ENCODE assay signal across 8 cellular contexts in the genomic region with DNA sequence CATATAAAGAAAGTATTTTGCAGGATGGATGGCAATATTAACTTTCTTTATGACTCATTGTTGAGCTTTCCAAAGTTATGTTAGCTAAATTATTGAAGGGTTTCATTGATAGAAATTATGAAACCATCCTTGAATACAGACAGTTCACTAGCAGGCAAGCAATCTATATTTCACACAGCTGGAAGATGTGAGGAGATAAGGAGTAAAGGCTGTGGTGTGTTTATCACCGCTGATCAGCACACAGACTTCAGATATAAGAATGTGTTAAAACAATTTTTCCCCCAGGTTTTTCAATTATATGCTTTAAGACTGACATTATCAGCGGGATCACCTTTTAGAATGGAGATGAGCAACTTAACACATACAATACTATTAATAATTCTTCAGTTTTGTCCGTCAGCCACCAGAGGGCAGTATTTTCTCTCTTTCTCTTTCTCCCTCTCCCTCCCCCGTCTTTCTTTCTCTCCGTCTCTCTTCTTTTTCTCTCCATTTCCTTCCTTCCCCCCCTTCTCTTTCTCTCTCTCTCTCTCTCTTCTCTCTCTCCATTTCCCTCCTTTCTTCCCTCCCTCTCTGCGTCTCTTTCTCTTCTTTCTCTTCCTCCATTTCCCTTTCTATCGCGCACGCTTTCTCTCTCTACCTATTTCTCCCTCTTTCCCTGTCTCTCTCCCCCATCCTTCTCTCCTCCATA.
A peak's percentile ranks its signal among the peaks of the same experiment; 100 is the strongest.
DNase-seq lines count a peak whose midpoint lies in the region; ATAC-seq and TF ChIP-seq lines count a peak whose summit lies in the region.

No MANE protein-coding gene starts in this region.

- H3K27ac ChIP-seq in CD4-positive, alpha-beta memory T cell (ENCODE audit: low read depth, low read length): no peak overlapping the region
- no peak overlapping the region for H3K27ac ChIP-seq in effector memory CD4-positive, alpha-beta T cell (ENCODE audit: insufficient read depth, low read length, poor library complexity, severe bottlenecking)
- no peak overlapping the region for H3K27ac ChIP-seq in lung (ENCODE audit: low read depth in 1 of 2, low read length in 1 of 2)
- H3K27ac ChIP-seq in thoracic aorta: peak overlapping the region; percentile 73 to 77

- TF ChIP-seq POLR2A in NB4 (IDR thresholded peaks at IDR 0.05; ENCODE audit: extremely low read depth, insufficient read length): no peak

- peaks cover 3 to 11% (median 6%) of the 10 kb centered on the region in 4 donors for H3K4me1 Mint-ChIP-seq in CD4-positive, alpha-beta memory T cell
- no peaks in the 10 kb centered on the region for H3K4me1 Mint-ChIP-seq in T-helper 2 cell treated with Interferon-gamma antibody and Interleukin-4, amounts not matched to agents 5 μg/mL and 100 μg/mL, for 36 hours (ENCODE audit: low read depth)

- intact Hi-C loops in CD4-positive, alpha-beta memory T cell (cut with micrococcal nuclease): loop anchor here (1.0 to 10.0 kb wide), 2 partner anchors 310 to 391 kb away; no protein-coding TSS in a partner anchor

- H3K4me3 Mint-ChIP-seq in CD4-positive, alpha-beta memory T cell: peak overlapping the region; percentile 77 to 87 (median 85)
- peak overlapping the region; percentile 78 for H3K4me3 Mint-ChIP-seq in T-helper 2 cell treated with Interferon-gamma antibody and Interleukin-4, amounts not matched to agents 5 μg/mL and 100 μg/mL, for 36 hours

- H3K36me3 ChIP-seq in CD4-positive, alpha-beta memory T cell (ENCODE audit: insufficient read depth, low read length): no peaks in the 10 kb centered on the region
- H3K36me3 ChIP-seq in effector memory CD4-positive, alpha-beta T cell (ENCODE audit: control insufficient read depth, insufficient read depth, low read length): no peaks in the 10 kb centered on the region
- no peaks in the 10 kb centered on the region for H3K36me3 ChIP-seq in lung (ENCODE audit: control insufficient read depth in 2 of 2, insufficient read depth in 2 of 2, low read length in 2 of 2)
- H3K36me3 ChIP-seq in thoracic aorta: no peaks in the 10 kb centered on the region

- WGBS in lung, 2 donors: 19 to 24% methylated on average over 9 of the region's 9 CpGs

- no peaks in the 10 kb centered on the region for H3K27me3 ChIP-seq in CD4-positive, alpha-beta memory T cell (ENCODE audit: insufficient read depth, low read length)
- H3K27me3 ChIP-seq in effector memory CD4-positive, alpha-beta T cell (replicated peaks; ENCODE audit: control insufficient read depth, insufficient read depth, low read length, poor library complexity, severe bottlenecking): no peaks in the 10 kb centered on the region
- H3K27me3 ChIP-seq in lung (ENCODE audit: control insufficient read depth, insufficient read depth): no peaks in the 10 kb centered on the region
- no peaks in the 10 kb centered on the region for H3K27me3 ChIP-seq in thoracic aorta (replicated peaks; ENCODE audit: insufficient read depth)

- POLR2A ChIA-PET in CD4-positive, alpha-beta memory T cell (lab: Charles Lee; ENCODE audit: partially characterized antibody): no interaction called here

- CTCF ChIA-PET in CD4-positive, alpha-beta memory T cell (lab: Charles Lee; ENCODE audit: partially characterized antibody): interaction anchor here (0.5 to 1.6 kb wide), 6 partner anchors 9 to 1735 kb away, joined by 3 to 7 read pairs (median 4); no protein-coding TSS in a partner anchor

- DNase-seq in CD4-positive, alpha-beta memory T cell: peak in 4 of 5 donors; percentile 48 to 55 (median 54)
- peak; percentile 67 for DNase-seq in GM20000 (ENCODE audit: low spot score)
- DNase-seq in NB4 (ENCODE audit: low read depth): peak; percentile 40
- DNase-seq in T-helper 2 cell treated with Interferon-gamma antibody and Interleukin-4, amounts not matched to agents 5 μg/mL and 100 μg/mL, for 36 hours (ENCODE audit: low spot score): no peak
- DNase-seq in effector memory CD4-positive, alpha-beta T cell: peak in 1 of 3 donors; percentile 5
- DNase-seq in lung (ENCODE audit: low spot score): no peak
- DNase-seq in thoracic aorta (ENCODE audit: low spot score): no peak
- no peak for DNase-seq in NCI-H187 (lab: John Stamatoyannopoulos, UW)

- no peak for TF ChIP-seq CTCF in GM20000 (IDR thresholded peaks at IDR 0.05; ENCODE audit: extremely low read depth, missing control alignments)
- peak; percentile 39 for TF ChIP-seq CTCF in NB4 (IDR thresholded peaks at IDR 0.05; ENCODE audit: low read depth, low read length)
- TF ChIP-seq CTCF in lung (IDR thresholded peaks at IDR 0.05; ENCODE audit: control extremely low read depth, extremely low read depth): peak; percentile 46
- TF ChIP-seq CTCF in thoracic aorta (IDR thresholded peaks at IDR 0.05): peak; percentile 80

- no peaks in the 10 kb centered on the region for H3K4me1 ChIP-seq in CD4-positive, alpha-beta memory T cell (ENCODE audit: insufficient read depth, low read length)
- no peaks in the 10 kb centered on the region for H3K4me1 ChIP-seq in effector memory CD4-positive, alpha-beta T cell (ENCODE audit: control insufficient read depth, insufficient read depth, low read length, poor library complexity, severe bottlenecking)
- H3K4me1 ChIP-seq in lung (ENCODE audit: control insufficient read depth in 2 of 2, insufficient read depth in 2 of 2, low read length in 2 of 2): peaks cover 0 to 1% of the 10 kb centered on the region in 2 donors
- H3K4me1 ChIP-seq in thoracic aorta (ENCODE audit: control insufficient read depth in 1 of 2, low read depth in 2 of 2): peaks cover 7 to 61% of the 10 kb centered on the region in 2 donors

- no peaks in the 10 kb centered on the region for H3K36me3 Mint-ChIP-seq in CD4-positive, alpha-beta memory T cell
- H3K36me3 Mint-ChIP-seq in T-helper 2 cell treated with Interferon-gamma antibody and Interleukin-4, amounts not matched to agents 5 μg/mL and 100 μg/mL, for 36 hours (ENCODE audit: low read depth): no peaks in the 10 kb centered on the region

- H3K27me3 Mint-ChIP-seq in CD4-positive, alpha-beta memory T cell: peaks cover 14 to 23% of the 10 kb centered on the region in 2 donors
- peaks cover 11% of the 10 kb centered on the region for H3K27me3 Mint-ChIP-seq in T-helper 2 cell treated with Interferon-gamma antibody and Interleukin-4, amounts not matched to agents 5 μg/mL and 100 μg/mL, for 36 hours (ENCODE audit: low read depth)

- H3K27ac Mint-ChIP-seq in CD4-positive, alpha-beta memory T cell: peak overlapping the region in 2 of 7 donors; percentile 39 to 67
- H3K27ac Mint-ChIP-seq in T-helper 2 cell treated with Interferon-gamma antibody and Interleukin-4, amounts not matched to agents 5 μg/mL and 100 μg/mL, for 36 hours: no peak overlapping the region

- H3K9me3 ChIP-seq in CD4-positive, alpha-beta memory T cell (ENCODE audit: control insufficient read depth in 1 of 2, low read length in 2 of 2): no peaks in the 10 kb centered on the region
- H3K9me3 ChIP-seq in effector memory CD4-positive, alpha-beta T cell (ENCODE audit: control insufficient read depth, low read length): no peaks in the 10 kb centered on the region
- H3K9me3 ChIP-seq in lung (ENCODE audit: control insufficient read depth in 2 of 2, insufficient read depth in 1 of 2, low read length in 1 of 2) (no peaks in the 10 kb centered on the region), thoracic aorta (no peaks in the 10 kb centered on the region)

- no peak overlapping the region for H3K4me3 ChIP-seq in CD4-positive, alpha-beta memory T cell (ENCODE audit: low read length in 2 of 2)
- H3K4me3 ChIP-seq in NB4 (ENCODE audit: low read depth, low read length): no peak overlapping the region
- H3K4me3 ChIP-seq in effector memory CD4-positive, alpha-beta T cell (ENCODE audit: insufficient read depth, low read depth, low read length, poor library complexity, severe bottlenecking): peak overlapping the region; percentile 14
- no peak overlapping the region for H3K4me3 ChIP-seq in lung
- peak overlapping the region; percentile 71 for H3K4me3 ChIP-seq in thoracic aorta

- no peaks in the 10 kb centered on the region for H3K9me3 Mint-ChIP-seq in CD4-positive, alpha-beta memory T cell
- H3K9me3 Mint-ChIP-seq in T-helper 2 cell treated with Interferon-gamma antibody and Interleukin-4, amounts not matched to agents 5 μg/mL and 100 μg/mL, for 36 hours: no peaks in the 10 kb centered on the region

- ATAC-seq in lung (ENCODE audit: insufficient read depth, low FRiP score) (no peak), thoracic aorta (ENCODE audit: insufficient number of reproducible peaks, low FRiP score, low read depth) (no peak)

Comparison
In these comparisons a context has a peak if more than half of its experiments do, and no peak if none do; other contexts are left out.
1. DNase-seq: peak in CD4-positive, alpha-beta memory T cell (4 of 5), GM20000 (single experiment) and NB4 (single experiment); none in T-helper 2 cell treated with Interferon-gamma antibody and Interleukin-4, amounts not matched to agents 5 μg/mL and 100 μg/mL, for 36 hours (single experiment), lung (single experiment), thoracic aorta (single experiment) and NCI-H187 (0 of 2).
2. H3K27ac ChIP-seq: peak in thoracic aorta (2 of 2); none in CD4-positive, alpha-beta memory T cell (single experiment), effector memory CD4-positive, alpha-beta T cell (single experiment) and lung (0 of 2).
3. H3K4me3 ChIP-seq: peak in effector memory CD4-positive, alpha-beta T cell (single experiment) and thoracic aorta (single experiment); none in CD4-positive, alpha-beta memory T cell (0 of 2), NB4 (single experiment) and lung (single experiment).